ENCODE assay signal across 17 cellular contexts in the genomic region with DNA sequence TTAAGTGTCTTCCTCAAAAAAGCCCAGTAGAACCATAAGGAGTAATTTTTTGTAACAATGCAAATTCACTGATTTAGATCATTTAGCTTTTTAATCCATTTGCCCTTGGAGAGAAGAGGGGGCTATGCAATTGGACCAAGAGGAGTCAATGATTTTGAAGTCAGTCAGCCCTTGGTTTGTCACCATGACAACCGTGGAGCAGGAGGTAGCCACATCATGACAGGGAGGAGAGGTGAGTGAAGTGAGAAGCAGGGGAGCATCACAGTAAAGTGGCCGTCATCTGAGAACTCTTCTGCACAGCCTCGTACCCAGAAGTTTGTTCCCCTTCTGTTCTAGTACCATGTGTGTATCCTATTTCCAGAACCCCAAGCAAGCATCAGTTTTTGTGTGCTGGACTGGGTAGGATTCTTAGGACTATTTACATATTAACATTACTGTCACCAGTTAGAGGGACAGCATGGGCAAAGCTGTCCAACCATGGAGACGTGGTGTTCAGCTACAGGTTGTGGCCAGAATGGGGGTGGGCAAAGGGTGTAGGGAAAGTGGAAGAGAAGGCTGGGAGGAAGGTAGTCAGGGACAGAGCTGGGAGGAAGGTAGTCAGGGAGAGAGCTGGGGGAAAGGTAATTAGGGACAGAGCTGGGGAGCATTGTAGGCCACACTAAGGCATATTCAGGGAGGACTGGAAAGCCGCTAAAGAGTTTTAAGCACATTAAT. TPM values are rescaled to one million over a fixed set of nuclear protein-coding genes. Genes with fewer than 3 reads are reported as not detected.
DNase-seq lines count a peak whose midpoint lies in the region; ATAC-seq and TF ChIP-seq lines count a peak whose summit lies in the region.
"Had no signal": no experiment of that assay in that cellular context is flagged by ENCODE, and none has a peak within 500 bp of the region (broad histone marks: within the 10 kb centered on the region; RNA-seq: fewer than 3 reads in every experiment).

No MANE protein-coding gene starts in this region.

- H3K9ac ChIP-seq in endocrine pancreas (ENCODE audit: control insufficient read depth, insufficient read depth, low read length) (no peak overlapping the region), Karpas-422 (ENCODE audit: low read length) (no peak overlapping the region)

- H4K20me1 ChIP-seq in osteoblast (ENCODE audit: insufficient read depth, low read length) (peaks cover 66% of the 10 kb centered on the region), Karpas-422 (ENCODE audit: insufficient read depth, low read depth, low read length) (peaks cover 58% of the 10 kb centered on the region)

- H3K36me3 ChIP-seq in endocrine pancreas (ENCODE audit: control insufficient read depth, insufficient read depth, low read length) = no peaks in the 10 kb centered on the region
- H3K36me3 ChIP-seq in osteoblast (ENCODE audit: insufficient read depth, low read length) = no peaks in the 10 kb centered on the region
- peaks cover 36% of the 10 kb centered on the region for H3K36me3 ChIP-seq in Karpas-422 (ENCODE audit: insufficient read depth, low read length)
- H3K36me3 ChIP-seq: left lung, neutrophil had no signal

- no peaks in the 10 kb centered on the region for H3K9me2 ChIP-seq in Karpas-422 (replicated peaks; ENCODE audit: insufficient read depth, low read length)

- H3K4me2 ChIP-seq in osteoblast (ENCODE audit: insufficient read depth, low read length) (no peak overlapping the region), Karpas-422 (ENCODE audit: low read depth, low read length, poor library complexity, severe bottlenecking) (no peak overlapping the region)

- no peak for TF ChIP-seq CTCF in osteoblast (IDR thresholded peaks at IDR 0.05; ENCODE audit: extremely low read depth, low read depth, low read length)

- no peak for ATAC-seq in GM21786 (IDR thresholded peaks at IDR 0.05; ENCODE audit: unreplicated experiment)
- ATAC-seq: esophagus mucosa, left lung had no signal

- H3K9me3 ChIP-seq in endocrine pancreas (ENCODE audit: control insufficient read depth, low read length) = no peaks in the 10 kb centered on the region
- no peaks in the 10 kb centered on the region for H3K9me3 ChIP-seq in osteoblast (ENCODE audit: low read depth, low read length)
- no peaks in the 10 kb centered on the region for H3K9me3 ChIP-seq in Karpas-422 (ENCODE audit: low read length)
- H3K9me3 ChIP-seq: left lung, neutrophil, spleen had no signal

- H2AFZ ChIP-seq in osteoblast (ENCODE audit: low read length) (no peak overlapping the region), Karpas-422 (ENCODE audit: low read length) (no peak overlapping the region)

- H3K79me2 ChIP-seq in osteoblast (ENCODE audit: insufficient read depth, low read length) = peaks cover 100% of the 10 kb centered on the region
- peaks cover 100% of the 10 kb centered on the region for H3K79me2 ChIP-seq in Karpas-422 (ENCODE audit: low read length)

- no peaks in the 10 kb centered on the region for H3K27me3 ChIP-seq in endocrine pancreas (ENCODE audit: control insufficient read depth, insufficient read depth, low read length)
- no peaks in the 10 kb centered on the region for H3K27me3 ChIP-seq in osteoblast (ENCODE audit: insufficient read depth, low read length)
- H3K27me3 ChIP-seq in Karpas-422 (ENCODE audit: low read length) = no peaks in the 10 kb centered on the region
- H3K27me3 ChIP-seq: left lung, neutrophil, spleen had no signal

- DNase-seq in NCI-H2227 (lab: John Stamatoyannopoulos, UW; ENCODE audit: unreplicated experiment) (peak; percentile 56), NCI-H2227 treated with DMSO at 0.1 percent for 48 hours (lab: John Stamatoyannopoulos, UW) (no peak), NCI-H82 treated with DMSO at 0.1 percent for 48 hours (lab: John Stamatoyannopoulos, UW; ENCODE audit: unreplicated experiment) (peak; percentile 75), osteoblast (ENCODE audit: insufficient read length, low spot score, missing footprints) (peak; percentile 35), Karpas-422 (no peak), NCI-H2196 treated with DMSO at 0.1 percent for 48 hours (lab: John Stamatoyannopoulos, UW; ENCODE audit: unreplicated experiment) (no peak)
- DNase-seq: activated CD4-positive, alpha-beta memory T cell treated with anti-CD3 and anti-CD28 coated beads, Interleukin-2, amount 10 ng/mL, durations not matched to agents 7 days and 5 days; activated naive CD4-positive, alpha-beta T cell treated with Interleukin-2 at 50 U/mL for 16 hours; cerebellar nuclear complex; GDM1; left lung; NCI-H524 treated with DMSO at 0.1 percent for 48 hours; spleen had no signal

- H3K4me3 ChIP-seq in endocrine pancreas (ENCODE audit: control insufficient read depth, insufficient read depth, low read length) (peak overlapping the region; percentile 69), osteoblast (ENCODE audit: insufficient read depth, low read length) (no peak overlapping the region), Karpas-422 (ENCODE audit: low read length) (no peak overlapping the region)
- H3K4me3 ChIP-seq: left lung, spleen had no signal

- H3K27ac ChIP-seq in osteoblast (ENCODE audit: low read depth, low read length) = no peak overlapping the region
- no peak overlapping the region for H3K27ac ChIP-seq in Karpas-422 (ENCODE audit: low read length)
- H3K27ac ChIP-seq: left lung, neutrophil, spleen had no signal

- peaks cover 7% of the 10 kb centered on the region for H3K4me1 ChIP-seq in endocrine pancreas (ENCODE audit: control insufficient read depth, insufficient read depth, low read length)
- H3K4me1 ChIP-seq in osteoblast (ENCODE audit: insufficient read depth, low read length) = no peaks in the 10 kb centered on the region
- peaks cover 34% of the 10 kb centered on the region for H3K4me1 ChIP-seq in Karpas-422 (ENCODE audit: low read length)

RNA-seq across cellular contexts. Expression of gene UBE3C, which starts 13.1 kb away (rescaled TPM):
- total RNA-seq in osteoblast = 94.9 and 95.9 TPM in 2 replicates
- total RNA-seq in Karpas-422 (2014; rRNA removed; shearing (Covaris generic); ENCODE audit: low replicate concordance) = 55.2 and 84.8 TPM in 2 replicates

Comparison
In these comparisons a context has a peak if more than half of its experiments do, and no peak if none do; other contexts are left out.
1. DNase-seq: peak in NCI-H2227 (single experiment), NCI-H82 treated with DMSO at 0.1 percent for 48 hours (single experiment) and osteoblast (single experiment); none in NCI-H2227 treated with DMSO at 0.1 percent for 48 hours (single experiment), Karpas-422 (single experiment) and NCI-H2196 treated with DMSO at 0.1 percent for 48 hours (single experiment).